ENCODE assay signal across 11 cellular contexts in the genomic region with DNA sequence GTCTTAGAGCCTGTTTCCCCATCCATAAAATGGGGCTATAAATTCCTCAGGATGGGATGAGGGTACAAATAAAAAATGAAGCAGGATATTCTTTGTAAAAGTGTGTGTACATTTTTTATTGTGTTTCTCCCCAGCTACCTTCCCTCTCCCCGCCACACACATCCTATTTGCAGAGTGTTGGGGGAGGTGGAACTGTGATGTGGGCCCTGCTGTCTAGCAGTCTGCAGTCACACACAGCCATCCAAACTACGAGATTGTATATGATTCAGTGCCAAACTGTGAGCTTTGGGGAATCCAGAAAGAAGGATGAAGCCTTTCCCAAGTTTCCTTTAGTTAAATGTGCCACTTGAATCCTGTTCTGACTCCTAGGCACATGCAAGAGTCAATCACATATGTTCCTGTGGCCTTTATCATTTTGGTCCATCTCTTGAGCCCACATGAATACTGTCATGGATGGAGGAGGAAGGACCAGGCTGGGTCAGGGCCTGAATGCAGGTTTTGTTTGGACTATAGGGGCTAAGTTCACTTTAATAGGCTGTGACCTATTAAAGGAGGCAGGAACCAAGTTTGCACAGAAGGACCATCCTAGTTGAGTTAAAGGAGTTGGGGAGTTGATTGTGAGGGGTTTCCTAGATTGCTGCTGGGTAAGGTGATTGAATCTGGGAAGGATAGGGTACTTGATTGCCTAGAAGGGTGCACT. TPM values are rescaled to one million over a fixed set of nuclear protein-coding genes. Genes with fewer than 3 reads are reported as not detected.
DNase-seq lines count a peak whose midpoint lies in the region; ATAC-seq lines count a peak whose summit lies in the region.
"Had no signal": no experiment of that assay in that cellular context is flagged by ENCODE, and none has a peak within 500 bp of the region (broad histone marks: within the 10 kb centered on the region; RNA-seq: fewer than 3 reads in every experiment).

No MANE protein-coding gene starts in this region.

- peaks cover 14% of the 10 kb centered on the region for H3K4me1 Mint-ChIP-seq in activated naive CD4-positive, alpha-beta T cell treated with anti-CD3 and anti-CD28 coated beads, Interleukin-2, amount 10 ng/mL, durations not matched to agents 7 days and 5 days
- peaks cover 14% of the 10 kb centered on the region for H3K4me1 Mint-ChIP-seq in T-helper 17 cell
- peaks cover 8 to 22% of the 10 kb centered on the region in 2 donors for H3K4me1 Mint-ChIP-seq in stimulated activated naive B cell treated with anti-CD40 and anti-IgM and Interleukin-4, amounts not matched to agents 10 μg/mL and 1 μg/mL and 100 μg/mL, for 72 hours

- no peaks in the 10 kb centered on the region for H3K9me3 Mint-ChIP-seq in activated naive CD4-positive, alpha-beta T cell treated with anti-CD3 and anti-CD28 coated beads, Interleukin-2, amount 10 ng/mL, durations not matched to agents 7 days and 5 days
- no peaks in the 10 kb centered on the region for H3K9me3 Mint-ChIP-seq in stimulated activated naive B cell treated with anti-CD40 and anti-IgM and Interleukin-4, amounts not matched to agents 10 μg/mL and 1 μg/mL and 100 μg/mL, for 72 hours

- peaks cover 32% of the 10 kb centered on the region for H3K27me3 Mint-ChIP-seq in activated naive CD4-positive, alpha-beta T cell treated with anti-CD3 and anti-CD28 coated beads, Interleukin-2, amount 10 ng/mL, durations not matched to agents 7 days and 5 days
- H3K27me3 Mint-ChIP-seq in T-helper 17 cell, result no peaks in the 10 kb centered on the region
- H3K27me3 Mint-ChIP-seq in stimulated activated naive B cell treated with anti-CD40 and anti-IgM and Interleukin-4, amounts not matched to agents 10 μg/mL and 1 μg/mL and 100 μg/mL, for 72 hours, result peaks cover 0 to 17% of the 10 kb centered on the region in 2 donors

- peaks cover 15% of the 10 kb centered on the region for H3K36me3 ChIP-seq in MG63
- H3K36me3 ChIP-seq: thyroid gland had no signal

- H3K27me3 ChIP-seq in MG63, result no peaks in the 10 kb centered on the region
- H3K27me3 ChIP-seq: thyroid gland had no signal

- intact Hi-C loops in left colon (cut with DNase I, micrococcal nuclease), result no loop called here

- H3K4me3 ChIP-seq in MG63, result no peak overlapping the region

- peaks cover 2% of the 10 kb centered on the region for H3K36me3 Mint-ChIP-seq in activated naive CD4-positive, alpha-beta T cell treated with anti-CD3 and anti-CD28 coated beads, Interleukin-2, amount 10 ng/mL, durations not matched to agents 7 days and 5 days
- no peaks in the 10 kb centered on the region for H3K36me3 Mint-ChIP-seq in T-helper 17 cell (ENCODE audit: low read depth)
- peaks cover 17 to 18% of the 10 kb centered on the region in 2 donors for H3K36me3 Mint-ChIP-seq in stimulated activated naive B cell treated with anti-CD40 and anti-IgM and Interleukin-4, amounts not matched to agents 10 μg/mL and 1 μg/mL and 100 μg/mL, for 72 hours

- CTCF ChIA-PET in activated naive CD4-positive, alpha-beta T cell treated with anti-CD3 and anti-CD28 coated beads, Interleukin-2, amount 10 ng/mL, durations not matched to agents 7 days and 5 days (lab: Charles Lee), result interaction anchor here (0.7 to 1.7 kb wide), 7 partner anchors 10 to 47 kb away, joined by 3 to 7 read pairs (median 3); a partner anchor contains a TSS

- H3K27ac Mint-ChIP-seq in activated naive CD4-positive, alpha-beta T cell treated with anti-CD3 and anti-CD28 coated beads, Interleukin-2, amount 10 ng/mL, durations not matched to agents 7 days and 5 days, result no peak overlapping the region
- H3K27ac Mint-ChIP-seq in T-helper 17 cell, result no peak overlapping the region
- no peak overlapping the region for H3K27ac Mint-ChIP-seq in stimulated activated naive B cell treated with anti-CD40 and anti-IgM and Interleukin-4, amounts not matched to agents 10 μg/mL and 1 μg/mL and 100 μg/mL, for 72 hours

- H3K9me3 ChIP-seq in T-helper 17 cell (ENCODE audit: control insufficient read depth, low read length, poor library complexity, severe bottlenecking), result no peaks in the 10 kb centered on the region
- no peaks in the 10 kb centered on the region for H3K9me3 ChIP-seq in MG63
- H3K9me3 ChIP-seq: thyroid gland had no signal

- peak overlapping the region; percentile 56 for H3K4me3 Mint-ChIP-seq in activated naive CD4-positive, alpha-beta T cell treated with anti-CD3 and anti-CD28 coated beads, Interleukin-2, amount 10 ng/mL, durations not matched to agents 7 days and 5 days
- peak overlapping the region; percentile 81 for H3K4me3 Mint-ChIP-seq in T-helper 17 cell
- peak overlapping the region; percentile 78 to 79 for H3K4me3 Mint-ChIP-seq in stimulated activated naive B cell treated with anti-CD40 and anti-IgM and Interleukin-4, amounts not matched to agents 10 μg/mL and 1 μg/mL and 100 μg/mL, for 72 hours

- no peak for DNase-seq in activated naive CD4-positive, alpha-beta T cell treated with anti-CD3 and anti-CD28 coated beads, Interleukin-2, amount 10 ng/mL, durations not matched to agents 7 days and 5 days
- no peak for DNase-seq in activated naive CD4-positive, alpha-beta T cell treated with Interleukin-2 at 50 U/mL for 16 hours
- DNase-seq in T-helper 17 cell, result no peak
- no peak for DNase-seq in left colon
- no peak for DNase-seq in stimulated activated naive B cell treated with anti-CD40 and anti-IgM and Interleukin-4, amounts not matched to agents 10 μg/mL and 1 μg/mL and 100 μg/mL, for 72 hours
- DNase-seq in SKM-1 treated with dmso at 0.1 percent for 144 hours (lab: John Stamatoyannopoulos, UW; ENCODE audit: unreplicated experiment), result no peak
- DNase-seq in MG63, result no peak
- DNase-seq: GOT3, NCI-H2107 had no signal

- ATAC-seq in T-helper 17 cell (no peak), left colon (peak; percentile 3), GM18858 (IDR thresholded peaks at IDR 0.05; ENCODE audit: unreplicated experiment) (no peak)
- no peak for ATAC-seq in stimulated activated naive B cell treated with anti-CD40 and anti-IgM and Interleukin-4, amounts not matched to agents 10 μg/mL and 1 μg/mL and 100 μg/mL, for 72 hours (replicated peaks)

RNA-seq across cellular contexts. Expression of a gene that starts 1.1 kb away (rescaled TPM):
- total RNA-seq in T-helper 17 cell, result 1 to 10 TPM in 1 of 2 donors, under 1 TPM in 1; 0.96 to 2.5 TPM
- total RNA-seq in left colon, result 100 to 1,000 TPM; 108 to 170 TPM
- not detected in 2 replicates for total RNA-seq in MG63 (2014; rRNA removed; shearing (Covaris generic); ENCODE audit: low replicate concordance)

RNA-seq across cellular contexts. Expression of a gene that starts 19.1 kb away (rescaled TPM):
- total RNA-seq in T-helper 17 cell (10 to 100 TPM; 30.8 to 39.0 TPM), left colon (10 to 100 TPM; 66.9 to 69.3 TPM)
- 85.9 and 134 TPM in 2 replicates for total RNA-seq in MG63 (2014; rRNA removed; shearing (Covaris generic); ENCODE audit: low replicate concordance)

RNA-seq across cellular contexts. Expression of a gene that starts 19.2 kb away (rescaled TPM):
- total RNA-seq in T-helper 17 cell, result 1 to 10 TPM; 3.8 to 5.7 TPM
- 1 to 10 TPM; 3.7 to 5.8 TPM for total RNA-seq in left colon
- 13.3 and 14.6 TPM in 2 replicates for total RNA-seq in MG63 (2014; rRNA removed; shearing (Covaris generic); ENCODE audit: low replicate concordance)

RNA-seq across cellular contexts. Expression of a gene that starts 31.4 kb away (rescaled TPM):
- total RNA-seq in T-helper 17 cell (10 to 100 TPM; 16.0 to 23.4 TPM), left colon (10 to 100 TPM; 28.7 to 33.9 TPM)
- total RNA-seq in MG63 (2014; rRNA removed; shearing (Covaris generic); ENCODE audit: low replicate concordance), result 60.9 and 64.4 TPM in 2 replicates

RNA-seq across cellular contexts. Expression of a gene that starts 55.4 kb away (rescaled TPM):
- total RNA-seq in T-helper 17 cell (10 to 100 TPM; 16.8 to 19.3 TPM), left colon (10 to 100 TPM; 18.5 to 20.3 TPM)
- total RNA-seq in MG63 (2014; rRNA removed; shearing (Covaris generic); ENCODE audit: low replicate concordance), result 10.7 and 19.9 TPM in 2 replicates

Comparison
In these comparisons a context has a peak if more than half of its experiments do, and no peak if none do; other contexts are left out.
1. RNA of a gene that starts 1.1 kb away (total RNA-seq): 108 to 170 TPM in left colon; 0.96 to 2.5 TPM in T-helper 17 cell and not detected in MG63; every median in the first group is over 10 times any median in the second.
2. Peak in every context shown above with its lines, with median percentiles within 50 percentile points of each other: H3K4me3 Mint-ChIP-seq.